9 cellular contexts compared by ENCODE assay signal in genomic region chr3:48194446-48195071, GRCh38. TPM values are rescaled to one million over a fixed set of nuclear protein-coding genes. Genes with fewer than 3 reads are reported as not detected.
A peak's percentile ranks its signal among the peaks of the same experiment; 100 is the strongest.
DNase-seq lines count a peak whose midpoint lies in the region; ATAC-seq, FAIRE-seq and TF ChIP-seq lines count a peak whose summit lies in the region.
"Had no signal": no experiment of that assay in that cellular context is flagged by ENCODE, and none has a peak within 500 bp of the region (broad histone marks: within the 10 kb centered on the region; RNA-seq: fewer than 3 reads in every experiment).

No MANE protein-coding gene starts in this region.

- peak; percentile 56 to 72 for DNase-seq in A549 (ENCODE audit: low read depth in 1 of 2, low spot score in 1 of 2)
- DNase-seq in GDM1 (lab: John Stamatoyannopoulos, UW), result peak; percentile 29
- peak; percentile 39 for DNase-seq in NCI-H146 treated with DMSO at 0.1 percent for 48 hours (lab: John Stamatoyannopoulos, UW; ENCODE audit: unreplicated experiment)
- peak; percentile 43 for DNase-seq in UCSD-AML1 (lab: John Stamatoyannopoulos, UW; ENCODE audit: unreplicated experiment)
- DNase-seq in fibroblast of villous mesenchyme (ENCODE audit: low read depth), result peak; percentile 63
- peak; percentile 79 for DNase-seq in neuronal stem cell (ENCODE audit: low spot score)
- no peak for DNase-seq in GM12891 (ENCODE audit: insufficient read length, low spot score)
- DNase-seq in activated CD4-positive, CD25-positive, alpha-beta regulatory T cell (lab: John Stamatoyannopoulos, UW), result no peak

- H3K14ac ChIP-seq in neuronal stem cell (ENCODE audit: low read length), result no peak overlapping the region

- peaks cover 0 to 2% (median 0%) of the 10 kb centered on the region in 3 experiments for H3K27me3 ChIP-seq in neuronal stem cell (ENCODE audit: control insufficient read depth in 3 of 3, insufficient read depth in 3 of 3, low read depth in 1 of 3, low read length in 3 of 3)

- no peak overlapping the region for H2BK5ac ChIP-seq in neuronal stem cell (ENCODE audit: low read length)

- no peak overlapping the region for H3K27ac ChIP-seq in A549
- no peak overlapping the region for H3K27ac ChIP-seq in neuronal stem cell (replicated peaks; ENCODE audit: low read length)

- no peak overlapping the region for H2BK120ac ChIP-seq in neuronal stem cell (ENCODE audit: low read depth, low read length)

- H3K4ac ChIP-seq in neuronal stem cell (ENCODE audit: low read length), result no peak overlapping the region

- TF ChIP-seq POLR2A in A549 (IDR thresholded peaks at IDR 0.05; ENCODE audit: low read length) (no peak), GM12891 (IDR thresholded peaks at IDR 0.05; ENCODE audit: low read depth, low read length) (no peak)

- TF ChIP-seq EP300 in A549 (IDR thresholded peaks at IDR 0.05), result no peak

- peak overlapping the region; percentile 85 for H3K18ac ChIP-seq in neuronal stem cell (ENCODE audit: low read length)

- H3K79me1 ChIP-seq in neuronal stem cell (ENCODE audit: low read depth, low read length), result peaks cover 2% of the 10 kb centered on the region

- ATAC-seq in A549, result peak; percentile 77 to 88; a peak in 5 of 6 replicates

- no peak overlapping the region for H2AK5ac ChIP-seq in neuronal stem cell (ENCODE audit: low read depth, low read length)

- no peaks in the 10 kb centered on the region for H3K36me3 ChIP-seq in neuronal stem cell (replicated peaks in 1 of 2; ENCODE audit: control insufficient read depth in 2 of 2, insufficient read depth in 2 of 2, low read length in 2 of 2)

- FAIRE-seq in A549 (lab: Jason Lieb, UNC) (no peak), GM12891 (lab: Jason Lieb, UNC) (no peak)

- no peak overlapping the region for H3K4me3 ChIP-seq in A549
- H3K4me3 ChIP-seq in fibroblast of villous mesenchyme (ENCODE audit: low read depth, low read length), result no peak overlapping the region
- no peak overlapping the region for H3K4me3 ChIP-seq in neuronal stem cell (ENCODE audit: low read length in 2 of 2)

- H3K9me3 ChIP-seq in A549, result no peaks in the 10 kb centered on the region
- no peaks in the 10 kb centered on the region for H3K9me3 ChIP-seq in neuronal stem cell (replicated peaks in 1 of 2; ENCODE audit: control insufficient read depth in 2 of 2, insufficient read depth in 1 of 2, low read depth in 1 of 2, low read length in 2 of 2)

- peak; percentile 64 to 75 for TF ChIP-seq RAD21 in A549 (conservative IDR thresholded peaks at IDR 0.05 in 1 of 2, IDR thresholded peaks at IDR 0.05 in 1 of 2)

- no peak overlapping the region for H4K91ac ChIP-seq in neuronal stem cell (ENCODE audit: low read depth, low read length, poor library complexity)

- no peak overlapping the region for H2BK12ac ChIP-seq in neuronal stem cell (ENCODE audit: low read length)

- H3K4me2 ChIP-seq in A549, result peak overlapping the region; percentile 58
- H3K4me2 ChIP-seq in neuronal stem cell (ENCODE audit: insufficient read depth, low read length, poor library complexity, severe bottlenecking), result no peak overlapping the region

- POLR2A ChIA-PET in A549 (lab: Yijun Ruan, JAX), result interaction anchor here (0.7 kb wide), 1 partner anchor 47 kb away, joined by 3 read pairs; no protein-coding TSS in a partner anchor

- no peak overlapping the region for H3K23ac ChIP-seq in neuronal stem cell (ENCODE audit: low read depth, low read length, poor library complexity)

- peak; percentile 72 for TF ChIP-seq CTCF in A549 (IDR thresholded peaks at IDR 0.05)
- peak; percentile 86 for TF ChIP-seq CTCF in fibroblast of villous mesenchyme (IDR thresholded peaks at IDR 0.05; ENCODE audit: insufficient read depth, low read depth, low read length)

- CTCF ChIA-PET in A549 (lab: Yijun Ruan, JAX), result interaction anchor here (0.6 to 3.7 kb wide), 33 partner anchors 9 to 573 kb away, joined by 3 to 28 read pairs (median 4); partner anchors contain the start of genes ATRIP, CAMP, CCDC51 and ZNF589

- H3K4me1 ChIP-seq in A549 (no peaks in the 10 kb centered on the region), neuronal stem cell (ENCODE audit: control insufficient read depth in 2 of 2, insufficient read depth in 1 of 2, low read depth in 1 of 2, low read length in 2 of 2) (peaks cover 0 to 7% of the 10 kb centered on the region in 2 donors)

- H2BK15ac ChIP-seq in neuronal stem cell (ENCODE audit: low read length), result peak overlapping the region; percentile 67

- 54% methylated on average over 9 of the region's 9 CpGs for WGBS in A549 (ENCODE audit: missing lambda C conversion rate)
- no CpG with 5 or more reads among the region's 9 CpGs for WGBS in neuronal stem cell (ENCODE audit: extremely low coverage in 2 of 2, insufficient read length in 2 of 2, insufficient replicate concordance in 1 of 2), 2 donors

- H3K9ac ChIP-seq in neuronal stem cell (ENCODE audit: low read depth, low read length, poor library complexity), result no peak overlapping the region

- peak overlapping the region; percentile 68 for H2AFZ ChIP-seq in neuronal stem cell (ENCODE audit: low read length)

- H4K8ac ChIP-seq in neuronal stem cell (ENCODE audit: low read depth, low read length), result no peak overlapping the region

TF ChIP-seq in A549, 52 proteins besides CTCF, POLR2A, EP300 and RAD21:
- TF ChIP-seq HMGXB4 (CRISPR knock-in tag; IDR thresholded peaks at IDR 0.05; ENCODE audit: borderline replicate concordance) (no peak), SMC3 (IDR thresholded peaks at IDR 0.05) (peak; percentile 48)

TF ChIP-seq in GM12891, 5 proteins besides CTCF, POLR2A, EP300 and RAD21:
- TF ChIP-seq TAF1 (IDR thresholded peaks at IDR 0.05; ENCODE audit: low read depth, low read length) (no peak), PAX5 (IDR thresholded peaks at IDR 0.05; ENCODE audit: insufficient read depth, low read length, severe bottlenecking) (no peak), SPI1 (IDR thresholded peaks at IDR 0.05; ENCODE audit: low read depth, low read length) (no peak), POU2F2 (IDR thresholded peaks at IDR 0.05; ENCODE audit: low read depth, low read length) (no peak), POLR2AphosphoS5 (IDR thresholded peaks at IDR 0.05; ENCODE audit: low read depth, low read length) (no peak)
TF ChIP-seq in GM12891: peak in this region for 0.

RNA-seq across cellular contexts. Expression of gene CDC25A, which starts 6.3 kb away (rescaled TPM):
- 6.2 and 6.4 TPM in 2 replicates for polyA plus RNA-seq in A549 (2011; rRNA removed)
- 5.8 and 9.3 TPM in 2 replicates for polyA plus RNA-seq in A549 (2012; cell fraction: cytosol; rRNA removed)
- 9.7 and 10.8 TPM in 2 replicates for polyA plus RNA-seq in A549 (2012; cell fraction: nucleus; rRNA removed)
- polyA plus RNA-seq in A549 (2017; fragmentation: RNase III; extraction: RNeasy Plus Mini Kit Qiagen cat#74134 plus additional on column Dnase treatment), result 9.8 to 10.2 TPM (median 10.0 TPM) in 3 replicates
- 8.1 and 9.0 TPM in 2 replicates for polyA minus RNA-seq in A549 (2011; rRNA and poly(A)+ RNA removed)
- total RNA-seq in fibroblast of villous mesenchyme, result 8.7 and 9.9 TPM in 2 replicates
- polyA plus RNA-seq in neuronal stem cell (2013, experiment 1 of 2), result 26.0 TPM
- 24.4 TPM for polyA plus RNA-seq in neuronal stem cell (2013, experiment 2 of 2)
- 9.7 TPM for polyA plus RNA-seq in GM12891 (2012; ENCODE audit: low read depth, missing spikeins)

RNA-seq across cellular contexts. Expression of gene CAMP, which starts 28.7 kb away (rescaled TPM):
- polyA plus RNA-seq in A549 (2011; rRNA removed) (not detected in 2 replicates), A549 (2017; fragmentation: RNase III; extraction: RNeasy Plus Mini Kit Qiagen cat#74134 plus additional on column Dnase treatment) (not detected in 3 replicates)
- 0.05 TPM in 1 of 2 replicates, not detected in the other for polyA plus RNA-seq in A549 (2012; cell fraction: cytosol; rRNA removed)
- 0.10 TPM in 1 of 2 replicates, not detected in the other for polyA plus RNA-seq in A549 (2012; cell fraction: nucleus; rRNA removed)
- polyA minus RNA-seq in A549 (2011; rRNA and poly(A)+ RNA removed), result not detected in 2 replicates
- not detected in 2 replicates for total RNA-seq in fibroblast of villous mesenchyme
- polyA plus RNA-seq in neuronal stem cell (2013, experiment 1 of 2), result not detected
- polyA plus RNA-seq in neuronal stem cell (2013, experiment 2 of 2), result not detected
- 4.6 TPM for polyA plus RNA-seq in GM12891 (2012; ENCODE audit: low read depth, missing spikeins)
- polyA plus RNA-seq: immature natural killer cell had no signal

RNA-seq across cellular contexts. Expression of gene ZNF589, which starts 46.3 kb away (rescaled TPM):
- polyA plus RNA-seq in A549 (2011; rRNA removed) (3.6 and 5.6 TPM in 2 replicates), A549 (2017; fragmentation: RNase III; extraction: RNeasy Plus Mini Kit Qiagen cat#74134 plus additional on column Dnase treatment) (4.9 to 5.4 TPM (median 5.0 TPM) in 3 replicates)
- polyA plus RNA-seq in A549 (2012; cell fraction: cytosol; rRNA removed), result 1.9 and 2.1 TPM in 2 replicates
- 3.0 and 5.2 TPM in 2 replicates for polyA plus RNA-seq in A549 (2012; cell fraction: nucleus; rRNA removed)
- polyA minus RNA-seq in A549 (2011; rRNA and poly(A)+ RNA removed), result 2.8 and 3.8 TPM in 2 replicates
- 3.9 and 4.7 TPM in 2 replicates for total RNA-seq in fibroblast of villous mesenchyme
- polyA plus RNA-seq in neuronal stem cell (2013, experiment 1 of 2), result 28.2 TPM
- polyA plus RNA-seq in neuronal stem cell (2013, experiment 2 of 2), result 29.0 TPM
- polyA plus RNA-seq in GM12891 (2012; ENCODE audit: low read depth, missing spikeins), result 19.0 TPM

Comparison
In these comparisons a context has a peak if more than half of its experiments do, and no peak if none do; other contexts are left out.
1. DNase-seq: peak in A549 (2 of 2), GDM1 (single experiment), NCI-H146 treated with DMSO at 0.1 percent for 48 hours (single experiment), UCSD-AML1 (single experiment), fibroblast of villous mesenchyme (single experiment) and neuronal stem cell (single experiment); none in GM12891 (single experiment) and activated CD4-positive, CD25-positive, alpha-beta regulatory T cell (0 of 4).